23 cellular contexts compared by ENCODE assay signal in the genomic region with DNA sequence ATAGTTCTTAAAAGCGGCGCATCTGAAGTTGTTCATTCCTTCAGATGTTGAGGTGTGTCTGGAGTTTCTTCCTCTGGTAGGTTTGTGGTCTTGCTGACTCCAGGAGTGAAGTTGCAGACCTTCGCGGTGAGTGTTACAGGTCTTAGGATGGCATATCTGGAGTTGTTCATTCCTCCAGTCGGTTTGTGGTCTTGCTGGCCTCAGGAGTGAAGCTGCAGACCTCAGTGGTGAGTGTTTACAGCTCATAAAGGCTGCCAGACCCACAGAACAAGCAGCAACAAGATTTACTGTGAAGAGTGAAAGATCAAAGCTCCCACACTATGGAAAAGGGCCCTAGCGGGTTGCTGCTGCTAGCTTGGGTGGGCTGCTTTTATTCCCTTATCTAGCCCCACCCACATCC.
"Had no signal": no experiment of that assay in that cellular context is flagged by ENCODE, and none has a peak within 500 bp of the region (broad histone marks: within the 10 kb centered on the region; RNA-seq: fewer than 3 reads in every experiment).

No MANE protein-coding gene starts in this region.

- DNase-seq: activated B cell treated with CpG ODN at 0.5 μM for 24 hours; activated CD4-positive, alpha-beta T cell treated with anti-CD3 and anti-CD28 coated beads for 48 hours; activated CD4-positive, alpha-beta T cell treated with anti-CD3 and anti-CD28 coated beads, Interleukin-2, amount 50 U/mL, for 1 hour; activated CD4-positive, alpha-beta T cell treated with anti-CD3 and anti-CD28 coated beads, Interleukin-2, amount 50 U/mL, for 48 hours; activated CD8-positive, alpha-beta memory T cell treated with anti-CD3 and anti-CD28 coated beads for 24 hours; activated CD8-positive, alpha-beta T cell treated with anti-CD3 and anti-CD28 coated beads for 36 hours; activated effector memory CD4-positive, alpha-beta T cell treated with Interleukin-2 at 50 U/mL for 16 hours; activated gamma-delta T cell treated with Interleukin-2 at 50 U/mL for 16 hours; activated naive CD4-positive, alpha-beta T cell treated with Interleukin-2 at 50 U/mL for 16 hours; activated T-cell treated with anti-CD3 and anti-CD28 coated beads, Interleukin-2, amount 50 U/mL, for 4 hours; amygdala; aorta; dorsolateral prefrontal cortex; effector memory CD8-positive, alpha-beta T cell; esophagus squamous epithelium; head of caudate nucleus; T-helper 17 cell; T1000; WERI-Rb-1 had no signal

- H3K27ac ChIP-seq: coronary artery, dorsolateral prefrontal cortex, epithelial cell of prostate, esophagus squamous epithelium, WERI-Rb-1 had no signal

- H3K36me3 ChIP-seq: esophagus squamous epithelium, WERI-Rb-1 had no signal

- H3K27me3 ChIP-seq: esophagus squamous epithelium had no signal

- H3K4me3 ChIP-seq: coronary artery, dorsolateral prefrontal cortex, esophagus squamous epithelium had no signal

- ATAC-seq: activated CD4-positive, CD25-positive, alpha-beta regulatory T cell treated with anti-CD3 and anti-CD28 coated beads, Interleukin-2, amount 50 U/mL, for 24 hours; activated CD8-positive, alpha-beta T cell treated with anti-CD3 and anti-CD28 coated beads for 36 hours; activated T-cell treated with anti-CD3 and anti-CD28 coated beads, Interleukin-2, amount 50 U/mL, for 4 hours; activated T-helper 17 cell treated with anti-CD3 and anti-CD28 coated beads, Interleukin-2, amount 50 U/mL, for 72 hours; effector memory CD8-positive, alpha-beta T cell; T-helper 17 cell had no signal

- H3K4me1 ChIP-seq: esophagus squamous epithelium had no signal
